In the genomic region with DNA sequence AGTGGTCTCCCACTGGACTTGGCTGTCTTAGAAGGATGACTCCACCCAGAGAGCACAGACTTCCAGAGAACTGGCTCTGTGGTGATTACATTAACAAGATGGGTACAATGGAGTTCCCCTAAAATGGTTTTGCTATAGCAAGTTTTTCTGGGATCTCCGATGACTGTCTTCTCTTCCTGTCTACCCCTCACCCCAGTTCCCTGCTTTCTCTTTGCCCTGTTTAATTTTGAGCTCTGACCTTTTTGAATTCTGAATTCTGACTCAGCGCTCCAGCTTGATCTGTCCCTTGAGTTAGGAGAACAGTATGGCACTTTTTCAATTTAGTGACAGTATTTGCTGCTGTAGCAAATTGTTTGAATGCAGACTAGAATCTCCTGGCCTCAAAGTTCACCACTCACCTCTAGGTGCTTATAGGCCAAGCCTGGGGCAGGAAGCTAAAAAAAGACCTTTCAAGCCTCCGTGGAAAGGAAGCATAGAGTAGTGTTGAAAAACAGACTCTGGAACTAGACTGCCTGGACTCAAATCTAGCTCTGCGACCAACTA, we compare ENCODE assay signal across 12 cellular contexts. TPM values are rescaled to one million over a fixed set of nuclear protein-coding genes. Genes with fewer than 3 reads are reported as not detected.
DNase-seq lines count a peak whose midpoint lies in the region; ATAC-seq and TF ChIP-seq lines count a peak whose summit lies in the region.
"Had no signal": no experiment of that assay in that cellular context is flagged by ENCODE, and none has a peak within 500 bp of the region (broad histone marks: within the 10 kb centered on the region; RNA-seq: fewer than 3 reads in every experiment).

No MANE protein-coding gene starts in this region.

- no peak for DNase-seq in activated CD4-positive, CD25-positive, alpha-beta regulatory T cell (lab: John Stamatoyannopoulos, UW)
- DNase-seq in right cardiac atrium (no peak), stomach (no peak), GM13976 (ENCODE audit: low spot score) (no peak)
- DNase-seq: 8988T, amygdala, NCI-H1092 treated with DMSO at 0.1 percent for 48 hours, small intestine had no signal

- H3K4me3 ChIP-seq in right cardiac atrium (ENCODE audit: low read length) (peak overlapping the region; percentile 27), stomach (peak overlapping the region in 2 of 4 donors; percentile 9 to 13)

- peaks cover 22% of the 10 kb centered on the region for H3K4me1 ChIP-seq in right cardiac atrium (ENCODE audit: control insufficient read depth, insufficient read depth, low read length)
- peaks cover 15 to 78% (median 34%) of the 10 kb centered on the region in 4 donors for H3K4me1 ChIP-seq in stomach

- in situ Hi-C loops in GM13976 (cut with MboI; ENCODE audit: low sequenced_read_pairs, unreplicated experiment), result no loop called here

- TF ChIP-seq EP300 in stomach (IDR thresholded peaks at IDR 0.05), result no peak

- intact Hi-C loops in right cardiac atrium (cut with DNase I), result no loop called here
- intact Hi-C loops in stomach (cut with DNase I; ENCODE audit: low total_unique reads), result no loop called here

- H3K27me3 ChIP-seq in right cardiac atrium (ENCODE audit: control insufficient read depth, insufficient read depth) (no peaks in the 10 kb centered on the region), stomach (no peaks in the 10 kb centered on the region)

- H3K4me1 Mint-ChIP-seq in activated naive CD8-positive, alpha-beta T cell (ENCODE audit: low read depth), result peaks cover 79% of the 10 kb centered on the region

- H3K9me3 ChIP-seq in right cardiac atrium (ENCODE audit: control insufficient read depth, low read length) (no peaks in the 10 kb centered on the region), stomach (no peaks in the 10 kb centered on the region)

- H3K36me3 ChIP-seq in stomach, result no peaks in the 10 kb centered on the region

- H3K4me3 Mint-ChIP-seq in activated naive CD8-positive, alpha-beta T cell, result peak overlapping the region; percentile 96

- no peak for TF ChIP-seq POLR2A in stomach (IDR thresholded peaks at IDR 0.05)

- TF ChIP-seq CTCF in stomach (IDR thresholded peaks at IDR 0.05), result no peak
- no peak for TF ChIP-seq CTCF in GM13976 (IDR thresholded peaks at IDR 0.05; ENCODE audit: borderline replicate concordance, control extremely low read depth, extremely low read depth, insufficient read depth, missing control alignments)

- no peaks in the 10 kb centered on the region for H3K9me3 Mint-ChIP-seq in activated naive CD8-positive, alpha-beta T cell (ENCODE audit: low read depth)

- peak overlapping the region; percentile 97 for H3K27ac ChIP-seq in right cardiac atrium (ENCODE audit: low read length)
- peak overlapping the region in 4 of 5 donors; percentile 59 to 95 (median 84) for H3K27ac ChIP-seq in stomach

- H3K27ac Mint-ChIP-seq in activated naive CD8-positive, alpha-beta T cell, result peak overlapping the region; percentile 98

- 28% methylated on average over 4 of the region's 4 CpGs for WGBS in right cardiac atrium
- WGBS in stomach, 5 donors, result 47 to 74% (median 71%) methylated on average over 3 to 4 of the region's 4 CpGs

- ATAC-seq in activated CD4-positive, CD25-positive, alpha-beta regulatory T cell treated with anti-CD3 and anti-CD28 coated beads, Interleukin-2, amount 50 U/mL, for 24 hours, result peak; percentile 16 to 38
- ATAC-seq in right cardiac atrium (peak; percentile 25 to 37), HG02840 (IDR thresholded peaks at IDR 0.05; ENCODE audit: low FRiP score, unreplicated experiment) (no peak), GM21367 (IDR thresholded peaks at IDR 0.05; ENCODE audit: unreplicated experiment) (no peak)

- no peaks in the 10 kb centered on the region for H3K27me3 Mint-ChIP-seq in activated naive CD8-positive, alpha-beta T cell

- H3K36me3 Mint-ChIP-seq in activated naive CD8-positive, alpha-beta T cell, result peaks cover 21% of the 10 kb centered on the region

RNA-seq across cellular contexts. Expression of a gene that starts 7.0 kb away (rescaled TPM):
- total RNA-seq in right cardiac atrium (100 to 1,000 TPM; 111 to 201 (median 120) TPM), stomach (10 to 100 TPM; 60.3 to 90.2 (median 82.1) TPM)
- polyA plus RNA-seq in right cardiac atrium (78.1 TPM), stomach (10 to 100 TPM; 50.0 to 86.9 (median 60.0) TPM)

Comparison
In these comparisons a context has a peak if more than half of its experiments do, and no peak if none do; other contexts are left out.
1. ATAC-seq: peak in activated CD4-positive, CD25-positive, alpha-beta regulatory T cell treated with anti-CD3 and anti-CD28 coated beads, Interleukin-2, amount 50 U/mL, for 24 hours (2 of 2) and right cardiac atrium (2 of 2); none in HG02840 (single experiment) and GM21367 (single experiment).